ENCODE assay signal across 16 cellular contexts in genomic region chr11:122023614-122024250, GRCh38.
A peak's percentile ranks its signal among the peaks of the same experiment; 100 is the strongest.
DNase-seq lines count a peak whose midpoint lies in the region; FAIRE-seq and TF ChIP-seq lines count a peak whose summit lies in the region.
"Had no signal": no experiment of that assay in that cellular context is flagged by ENCODE, and none has a peak within 500 bp of the region (broad histone marks: within the 10 kb centered on the region; RNA-seq: fewer than 3 reads in every experiment).

No MANE protein-coding gene starts in this region.

- peaks cover 23% of the 10 kb centered on the region for H3K36me3 ChIP-seq in ACC112 (ENCODE audit: insufficient read depth, low read length)
- H3K36me3 ChIP-seq: prostate gland had no signal

- peak overlapping the region; percentile 30 for H3K27ac ChIP-seq in ACC112 (ENCODE audit: low read depth, low read length)
- H3K27ac ChIP-seq: prostate gland had no signal

- H3K27ac Mint-ChIP-seq in chondrocyte (ENCODE audit: unreplicated experiment) (no peak overlapping the region), nephron (peak overlapping the region in 2 of 3 experiments; percentile 38 to 80)
- H3K27ac Mint-ChIP-seq: GM23338; stimulated activated naive CD8-positive, alpha-beta T cell treated with anti-CD3 and anti-CD28 coated beads, Interleukin-15, Interleukin-2, amounts not matched to agents 100 ng/mL and 50 ng/mL, for 24 hours had no signal

- no peaks in the 10 kb centered on the region for H3K27me3 ChIP-seq in ACC112 (ENCODE audit: insufficient read depth, low read length)

- H3K36me3 Mint-ChIP-seq in chondrocyte (ENCODE audit: low read depth) (no peaks in the 10 kb centered on the region), nephron (ENCODE audit: low read depth) (no peaks in the 10 kb centered on the region)

- TF ChIP-seq CTCF in chondrocyte (IDR thresholded peaks at IDR 0.05) = peak; percentile 67
- no peak for TF ChIP-seq CTCF in nephron (IDR thresholded peaks at IDR 0.05; ENCODE audit: unreplicated experiment in 3 of 3)

- H3K4me3 ChIP-seq in ACC112 (ENCODE audit: low read depth, low read length) = peak overlapping the region; percentile 68
- H3K4me3 ChIP-seq: GM23338, prostate gland had no signal

- no peaks in the 10 kb centered on the region for H3K27me3 Mint-ChIP-seq in chondrocyte (ENCODE audit: low read depth)
- H3K27me3 Mint-ChIP-seq in nephron (ENCODE audit: low read depth) = peaks cover 4% of the 10 kb centered on the region

- no peak overlapping the region for H3K4me3 Mint-ChIP-seq in chondrocyte (ENCODE audit: unreplicated experiment)
- no peak overlapping the region for H3K4me3 Mint-ChIP-seq in nephron
- H3K4me3 Mint-ChIP-seq: GM23338; stimulated activated naive CD8-positive, alpha-beta T cell treated with anti-CD3 and anti-CD28 coated beads, Interleukin-15, Interleukin-2, amounts not matched to agents 100 ng/mL and 50 ng/mL, for 24 hours had no signal

- no peaks in the 10 kb centered on the region for H3K79me2 ChIP-seq in ACC112 (ENCODE audit: control insufficient read depth, insufficient read depth, low read length, unreplicated experiment)

- H3K4me1 ChIP-seq in ACC112 (ENCODE audit: control insufficient read depth, insufficient read depth, low read length, unreplicated experiment) = peaks cover 8% of the 10 kb centered on the region
- H3K4me1 ChIP-seq: prostate gland had no signal

- no peak for DNase-seq in HTR-8/SVneo (ENCODE audit: insufficient read length, low spot score)
- no peak for DNase-seq in chondrocyte (ENCODE audit: low spot score)
- DNase-seq in NCI-H187 (lab: John Stamatoyannopoulos, UW) = no peak
- no peak for DNase-seq in stimulated activated CD4-positive, alpha-beta T cell treated with anti-CD3 and anti-CD28 coated beads, Interleukin-15, amount 100 ng/mL, for 24 hours
- no peak for DNase-seq in NCI-H2171 treated with DMSO at 0.1 percent for 48 hours (lab: John Stamatoyannopoulos, UW)
- no peak for DNase-seq in HuH-7.5 (ENCODE audit: low spot score)
- DNase-seq: dermis blood vessel endothelial cell, Kasumi-1, NCI-H1436, NCI-H226, T1000 had no signal

- H3K9me3 Mint-ChIP-seq in chondrocyte (ENCODE audit: low read depth) (no peaks in the 10 kb centered on the region), nephron (no peaks in the 10 kb centered on the region)
- H3K9me3 Mint-ChIP-seq: GM23338; stimulated activated naive CD8-positive, alpha-beta T cell treated with anti-CD3 and anti-CD28 coated beads, Interleukin-15, Interleukin-2, amounts not matched to agents 100 ng/mL and 50 ng/mL, for 24 hours had no signal

- FAIRE-seq in HTR-8/SVneo (lab: Jason Lieb, UNC) = peak; percentile 54

- peaks cover 21% of the 10 kb centered on the region for H3K4me1 Mint-ChIP-seq in chondrocyte (ENCODE audit: low read depth)
- H3K4me1 Mint-ChIP-seq in nephron = peaks cover 60% of the 10 kb centered on the region

- peak overlapping the region; percentile 99 for H2AFZ ChIP-seq in ACC112 (ENCODE audit: low read length, unreplicated experiment)
